In genomic region chr14:104977681-104978647, GRCh38 we compare ENCODE assay signal across 7 cellular contexts. TPM values are rescaled to one million over a fixed set of nuclear protein-coding genes. Genes with fewer than 3 reads are reported as not detected.
DNase-seq lines count a peak whose midpoint lies in the region; ATAC-seq, FAIRE-seq and TF ChIP-seq lines count a peak whose summit lies in the region.

Gene AHNAK2, minus strand, starts transcription at chr14:104978374. Its CDS starts 137 bp downstream, at chr14:104978237.

- CTCF ChIA-PET in activated CD8-positive, alpha-beta T cell treated with anti-CD3 and anti-CD28 coated beads for 36 hours (lab: Charles Lee): interaction anchor here (1.6 to 4.7 kb wide), 2 partner anchors 66 to 68 kb away, joined by 8 to 87 read pairs; no protein-coding TSS in a partner anchor

- H3K27ac Mint-ChIP-seq in activated CD8-positive, alpha-beta T cell treated with anti-CD3 and anti-CD28 coated beads for 36 hours: no peak within 1 kb of the TSS
- H3K27ac Mint-ChIP-seq in stimulated activated naive B cell treated with anti-CD40 and anti-IgM and Interleukin-4, amounts not matched to agents 10 μg/mL and 1 μg/mL and 100 μg/mL, for 72 hours: peak within 1 kb of the TSS; percentile 21

- no peak for FAIRE-seq in H54 (lab: Jason Lieb, UNC)

- POLR2A ChIA-PET in activated CD8-positive, alpha-beta T cell treated with anti-CD3 and anti-CD28 coated beads for 36 hours (lab: Charles Lee): interaction anchor here (0.6 to 0.8 kb wide), 2 partner anchors 42 to 43 kb away, joined by 3 read pairs; partner anchors contain the start of gene CDCA4

- peaks cover 26% of the 10 kb centered on the region for H3K27me3 Mint-ChIP-seq in activated CD8-positive, alpha-beta T cell treated with anti-CD3 and anti-CD28 coated beads for 36 hours
- H3K27me3 Mint-ChIP-seq in stimulated activated naive B cell treated with anti-CD40 and anti-IgM and Interleukin-4, amounts not matched to agents 10 μg/mL and 1 μg/mL and 100 μg/mL, for 72 hours: peaks cover 26 to 28% of the 10 kb centered on the region in 2 donors

- peak; percentile 70 for ATAC-seq in activated CD8-positive, alpha-beta T cell treated with anti-CD3 and anti-CD28 coated beads for 36 hours
- peak; percentile 75 to 79 for ATAC-seq in stimulated activated naive B cell treated with anti-CD40 and anti-IgM and Interleukin-4, amounts not matched to agents 10 μg/mL and 1 μg/mL and 100 μg/mL, for 72 hours (replicated peaks)
- no peak for ATAC-seq in HG02798 (IDR thresholded peaks at IDR 0.05; ENCODE audit: poor library complexity, unreplicated experiment)

- no peaks in the 10 kb centered on the region for H3K9me3 Mint-ChIP-seq in activated CD8-positive, alpha-beta T cell treated with anti-CD3 and anti-CD28 coated beads for 36 hours
- no peaks in the 10 kb centered on the region for H3K9me3 Mint-ChIP-seq in stimulated activated naive B cell treated with anti-CD40 and anti-IgM and Interleukin-4, amounts not matched to agents 10 μg/mL and 1 μg/mL and 100 μg/mL, for 72 hours

- H3K4me3 Mint-ChIP-seq in activated CD8-positive, alpha-beta T cell treated with anti-CD3 and anti-CD28 coated beads for 36 hours: peak within 1 kb of the TSS; percentile 67
- peak within 1 kb of the TSS; percentile 79 to 81 for H3K4me3 Mint-ChIP-seq in stimulated activated naive B cell treated with anti-CD40 and anti-IgM and Interleukin-4, amounts not matched to agents 10 μg/mL and 1 μg/mL and 100 μg/mL, for 72 hours

- TF ChIP-seq CTCF in activated CD8-positive, alpha-beta T cell treated with anti-CD3 and anti-CD28 coated beads for 36 hours (IDR thresholded peaks at IDR 0.05): no peak
- TF ChIP-seq CTCF in epithelial cell of esophagus (IDR thresholded peaks at IDR 0.05; ENCODE audit: insufficient read depth, low read depth, low read length, missing control alignments): no peak

- DNase-seq in H54 (ENCODE audit: insufficient read length, low spot score): no peak
- peak; percentile 82 for DNase-seq in NCI-H510A (lab: John Stamatoyannopoulos, UW)
- DNase-seq in activated CD8-positive, alpha-beta T cell treated with anti-CD3 and anti-CD28 coated beads for 36 hours: peak; percentile 50
- peak; percentile 88 for DNase-seq in epithelial cell of esophagus (ENCODE audit: low read depth)
- no peak for DNase-seq in mesenteric fat pad (ENCODE audit: low spot score)
- no peak for DNase-seq in stimulated activated naive B cell treated with anti-CD40 and anti-IgM and Interleukin-4, amounts not matched to agents 10 μg/mL and 1 μg/mL and 100 μg/mL, for 72 hours

- peaks cover 11% of the 10 kb centered on the region for H3K4me1 Mint-ChIP-seq in activated CD8-positive, alpha-beta T cell treated with anti-CD3 and anti-CD28 coated beads for 36 hours (ENCODE audit: low read depth)
- H3K4me1 Mint-ChIP-seq in stimulated activated naive B cell treated with anti-CD40 and anti-IgM and Interleukin-4, amounts not matched to agents 10 μg/mL and 1 μg/mL and 100 μg/mL, for 72 hours: peaks cover 18 to 20% of the 10 kb centered on the region in 2 donors

- peak within 1 kb of the TSS; percentile 81 for H3K4me3 ChIP-seq in epithelial cell of esophagus (ENCODE audit: low read length)

- peak; percentile 39 for TF ChIP-seq POLR2A in H54 (IDR thresholded peaks at IDR 0.05; ENCODE audit: low read depth, low read length)

- H3K36me3 Mint-ChIP-seq in activated CD8-positive, alpha-beta T cell treated with anti-CD3 and anti-CD28 coated beads for 36 hours (ENCODE audit: low read depth): no peaks in the 10 kb centered on the region
- no peaks in the 10 kb centered on the region for H3K36me3 Mint-ChIP-seq in stimulated activated naive B cell treated with anti-CD40 and anti-IgM and Interleukin-4, amounts not matched to agents 10 μg/mL and 1 μg/mL and 100 μg/mL, for 72 hours

- intact Hi-C loops in activated CD8-positive, alpha-beta T cell treated with anti-CD3 and anti-CD28 coated beads for 36 hours (cut with micrococcal nuclease): no loop called here

RNA-seq across cellular contexts. Expression of gene AHNAK2, which starts in this region (rescaled TPM):
- under 1 TPM in 1 of 2 experiments, not detected in 1; 0.02 TPM for total RNA-seq in activated CD8-positive, alpha-beta T cell treated with anti-CD3 and anti-CD28 coated beads for 36 hours
- 15.7 TPM for total RNA-seq in mesenteric fat pad

Comparison
In these comparisons a context has a peak if more than half of its experiments do, and no peak if none do; other contexts are left out.
1. RNA of gene AHNAK2 (total RNA-seq): 15.7 TPM in mesenteric fat pad (single experiment); 0.02 TPM in activated CD8-positive, alpha-beta T cell treated with anti-CD3 and anti-CD28 coated beads for 36 hours; every median in the first group is over 10 times any median in the second.
2. Peak in DNase-seq and ATAC-seq in activated CD8-positive, alpha-beta T cell treated with anti-CD3 and anti-CD28 coated beads for 36 hours; RNA of the gene not detected or under 1 TPM.
3. DNase-seq: peak in NCI-H510A (single experiment) and epithelial cell of esophagus (single experiment); none in H54 (single experiment), mesenteric fat pad (single experiment) and stimulated activated naive B cell treated with anti-CD40 and anti-IgM and Interleukin-4, amounts not matched to agents 10 μg/mL and 1 μg/mL and 100 μg/mL, for 72 hours (single experiment).